In genomic region chr3:21326704-21327103, GRCh38 we compare ENCODE assay signal across 17 cellular contexts.
DNase-seq lines count a peak whose midpoint lies in the region; ATAC-seq, FAIRE-seq and TF ChIP-seq lines count a peak whose summit lies in the region.
"Had no signal": no experiment of that assay in that cellular context is flagged by ENCODE, and none has a peak within 500 bp of the region (broad histone marks: within the 10 kb centered on the region; RNA-seq: fewer than 3 reads in every experiment).

No MANE protein-coding gene starts in this region.

- no peak for TF ChIP-seq CTCF in AG04449 (IDR thresholded peaks at IDR 0.05; ENCODE audit: insufficient read depth, low read length, missing control alignments)
- no peak for TF ChIP-seq CTCF in OCI-LY3 (IDR thresholded peaks at IDR 0.05; ENCODE audit: low read depth, low read length)
- TF ChIP-seq CTCF in H1 (IDR thresholded peaks at IDR 0.05; ENCODE audit: control extremely low read depth in 1 of 3, insufficient read depth in 1 of 3, low read depth in 1 of 3, low read length in 3 of 3): no peak
- no peak for TF ChIP-seq CTCF in nephron progenitor cell (IDR thresholded peaks at IDR 0.05)
- no peak for TF ChIP-seq CTCF in CD4-positive, alpha-beta T cell (IDR thresholded peaks at IDR 0.05)

- H3K23me2 ChIP-seq in H1 (ENCODE audit: low read depth, low read length): no peaks in the 10 kb centered on the region

- POLR2A ChIA-PET in AG04449 (lab: Yijun Ruan, JAX): no interaction called here
- POLR2A ChIA-PET in H1 (lab: Charles Lee; ENCODE audit: partially characterized antibody): no interaction called here
- POLR2A ChIA-PET in CD4-positive, alpha-beta T cell (lab: Charles Lee): no interaction called here

- TF ChIP-seq EP300 in H1 (IDR thresholded peaks at IDR 0.05; ENCODE audit: borderline replicate concordance in 1 of 2, low read depth in 2 of 2, low read length in 2 of 2): no peak

- H3K56ac ChIP-seq in H1 (replicated peaks; ENCODE audit: insufficient read length, low read depth, low read length): no peak overlapping the region

- H4K91ac ChIP-seq in H1 (replicated peaks; ENCODE audit: insufficient read length, low read length): no peak overlapping the region

- H3K14ac ChIP-seq in H1 (ENCODE audit: insufficient read length): no peak overlapping the region

- H4K20me1 ChIP-seq in OCI-LY3 (ENCODE audit: insufficient read depth, low read length): no peaks in the 10 kb centered on the region
- no peaks in the 10 kb centered on the region for H4K20me1 ChIP-seq in H1 (replicated peaks in 1 of 2; ENCODE audit: control insufficient read depth in 1 of 2, insufficient read depth in 2 of 2, low read length in 2 of 2)

- no peak overlapping the region for H3K9ac ChIP-seq in OCI-LY3 (ENCODE audit: low read length)
- no peak overlapping the region for H3K9ac ChIP-seq in H1 (replicated peaks in 1 of 4; ENCODE audit: extremely low read depth in 1 of 4, low read depth in 3 of 4, low read length in 3 of 4)

- TF ChIP-seq RAD21 in H1 (IDR thresholded peaks at IDR 0.05 in 1 of 2, conservative IDR thresholded peaks at IDR 0.05 in 1 of 2; ENCODE audit: low read depth in 2 of 2, low read length in 2 of 2): no peak

- H3K27ac ChIP-seq in OCI-LY3 (ENCODE audit: low read length) (no peak overlapping the region), H1 (ENCODE audit: low read depth, low read length) (no peak overlapping the region), mesodermal cell (ENCODE audit: low read depth, low read length, severe bottlenecking) (peak overlapping the region; percentile 82)
- no peak overlapping the region for H3K27ac ChIP-seq in CD4-positive, alpha-beta T cell (ENCODE audit: low read depth, low read length)
- H3K27ac ChIP-seq: SJCRH30, vagina had no signal

- H3K4me3 ChIP-seq in AG04449 (ENCODE audit: low read depth, low read length) (no peak overlapping the region), OCI-LY3 (ENCODE audit: low read length) (no peak overlapping the region), H1 (ENCODE audit: extremely low read depth in 1 of 4, insufficient read depth in 2 of 4, low read depth in 3 of 4, low read length in 4 of 4) (no peak overlapping the region), mesodermal cell (ENCODE audit: extremely low read depth, insufficient read depth, low read length, poor library complexity, severe bottlenecking) (no peak overlapping the region)
- H3K4me3 ChIP-seq: SJCRH30, vagina had no signal

- TF ChIP-seq POLR2A in H1 (IDR thresholded peaks at IDR 0.05; ENCODE audit: control extremely low read depth in 1 of 2, low read depth in 2 of 2, low read length in 2 of 2): no peak

- no peaks in the 10 kb centered on the region for H3K4me1 Mint-ChIP-seq in nephron progenitor cell
- H3K4me1 Mint-ChIP-seq in CD4-positive, alpha-beta T cell (ENCODE audit: low read depth): peaks cover 12% of the 10 kb centered on the region

- H2AFZ ChIP-seq in OCI-LY3 (ENCODE audit: low read depth, low read length): peak overlapping the region; percentile 44
- H2AFZ ChIP-seq in H1 (ENCODE audit: low read length): no peak overlapping the region; the same call in 1 of the 2 replicates

- H2BK5ac ChIP-seq in H1 (ENCODE audit: low read depth, low read length): no peak overlapping the region

- no peaks in the 10 kb centered on the region for H3K79me1 ChIP-seq in H1 (ENCODE audit: low read depth, low read length)

- H4K8ac ChIP-seq in H1 (ENCODE audit: extremely low read depth, insufficient read depth, low read length): no peak overlapping the region

- H2BK15ac ChIP-seq in H1 (ENCODE audit: low read length): no peak overlapping the region

- no peak overlapping the region for H4K5ac ChIP-seq in H1 (ENCODE audit: insufficient read length, low read depth, low read length)

- FAIRE-seq in H1 (lab: Jason Lieb, UNC): no peak

- H3K27me3 ChIP-seq in OCI-LY3 (ENCODE audit: low read depth, low read length) (no peaks in the 10 kb centered on the region), H1 (replicated peaks in 1 of 4; ENCODE audit: control insufficient read depth in 3 of 4, extremely low read depth in 1 of 4, insufficient read depth in 3 of 4, low read length in 3 of 4) (no peaks in the 10 kb centered on the region)
- no peaks in the 10 kb centered on the region for H3K27me3 ChIP-seq in CD4-positive, alpha-beta T cell (ENCODE audit: control insufficient read depth, insufficient read depth, low read length)
- H3K27me3 ChIP-seq: SJCRH30, vagina had no signal

- H2BK20ac ChIP-seq in H1 (ENCODE audit: low read length): no peak overlapping the region

- no peak for ATAC-seq in HG03025 (IDR thresholded peaks at IDR 0.05; ENCODE audit: low FRiP score, unreplicated experiment)
- ATAC-seq in CD4-positive, alpha-beta T cell (ENCODE audit: poor library complexity): no peak
- ATAC-seq: activated CD4-positive, CD25-positive, alpha-beta regulatory T cell treated with anti-CD3 and anti-CD28 coated beads, Interleukin-2, amount 50 U/mL, for 24 hours; sciatic nerve had no signal

- H3K4me2 ChIP-seq in OCI-LY3 (ENCODE audit: low read length) (no peak overlapping the region), H1 (ENCODE audit: insufficient read depth in 1 of 2, low read depth in 2 of 2, low read length in 2 of 2) (no peak overlapping the region)

- no peaks in the 10 kb centered on the region for H3K9me3 Mint-ChIP-seq in nephron progenitor cell
- peaks cover 6% of the 10 kb centered on the region for H3K9me3 Mint-ChIP-seq in CD4-positive, alpha-beta T cell

- DNase-seq in AG04449 (ENCODE audit: low read depth, low spot score) (peak; percentile 29), H1 (ENCODE audit: low read depth in 1 of 2, low spot score in 2 of 2) (no peak), nephron progenitor cell (no peak), germinal center (ENCODE audit: low spot score) (no peak)
- no peak for DNase-seq in CD4-positive, alpha-beta T cell
- DNase-seq: dermis blood vessel endothelial cell, hippocampal formation, NCI-H1930, NCI-H526, SJCRH30 had no signal

- H3K9me3 ChIP-seq in OCI-LY3 (ENCODE audit: insufficient read depth, low read length): no peaks in the 10 kb centered on the region
- H3K9me3 ChIP-seq in H1 (ENCODE audit: insufficient read depth in 2 of 2, low read depth in 1 of 2, low read length in 1 of 2): no peaks in the 10 kb centered on the region
- no peaks in the 10 kb centered on the region for H3K9me3 ChIP-seq in mesodermal cell (ENCODE audit: control insufficient read depth, low read length)
- H3K9me3 ChIP-seq in CD4-positive, alpha-beta T cell (ENCODE audit: control insufficient read depth, low read length): no peaks in the 10 kb centered on the region
- H3K9me3 ChIP-seq: SJCRH30, vagina had no signal

- peaks cover 19% of the 10 kb centered on the region for H3K4me1 ChIP-seq in OCI-LY3 (ENCODE audit: low read length)
- H3K4me1 ChIP-seq in H1 (replicated peaks in 1 of 4; ENCODE audit: control insufficient read depth in 3 of 4, insufficient read depth in 4 of 4, low read length in 3 of 4): no peaks in the 10 kb centered on the region
- peaks cover 10% of the 10 kb centered on the region for H3K4me1 ChIP-seq in mesodermal cell (ENCODE audit: control insufficient read depth, insufficient read depth, low read length, poor library complexity, severe bottlenecking)
- H3K4me1 ChIP-seq: SJCRH30, vagina had no signal

- H3K4ac ChIP-seq in H1 (replicated peaks; ENCODE audit: insufficient read length, low read depth, low read length): no peak overlapping the region

- no peak overlapping the region for H2AK5ac ChIP-seq in H1 (ENCODE audit: low read depth, low read length)

- no peak overlapping the region for H3K23ac ChIP-seq in H1 (ENCODE audit: insufficient read length)

- no peaks in the 10 kb centered on the region for H3K27me3 Mint-ChIP-seq in nephron progenitor cell (ENCODE audit: low read depth, poor library complexity)
- H3K27me3 Mint-ChIP-seq in CD4-positive, alpha-beta T cell: no peaks in the 10 kb centered on the region

- intact Hi-C loops in CD4-positive, alpha-beta T cell (cut with DNase I, micrococcal nuclease): no loop called here

- H3K4me3 Mint-ChIP-seq in nephron progenitor cell: no peak overlapping the region
- H3K4me3 Mint-ChIP-seq in CD4-positive, alpha-beta T cell: no peak overlapping the region

- 90% methylated on average over 2 of the region's 2 CpGs; no CpG with 5 or more reads in 1 of the 2 experiments for WGBS in H1 (ENCODE audit: extremely low coverage in 1 of 2, insufficient coverage in 1 of 2, insufficient read length in 1 of 2, insufficient replicate concordance in 2 of 2, low coverage in 1 of 2, low lambda C conversion rate in 2 of 2, missing lambda C conversion rate in 1 of 2), 2 experiments
- WGBS in mesodermal cell (ENCODE audit: insufficient coverage in 2 of 2), 2 experiments: no CpG with 5 or more reads among the region's 2 CpGs

- H3K18ac ChIP-seq in H1 (ENCODE audit: extremely low read depth, low read length): no peak overlapping the region

- H3K36me3 ChIP-seq in OCI-LY3 (replicated peaks; ENCODE audit: low read depth, low read length) (no peaks in the 10 kb centered on the region), H1 (ENCODE audit: control insufficient read depth in 2 of 4, insufficient read depth in 4 of 4, low read length in 3 of 4) (no peaks in the 10 kb centered on the region), mesodermal cell (ENCODE audit: control insufficient read depth, insufficient read depth, low read length) (no peaks in the 10 kb centered on the region)
- H3K36me3 ChIP-seq: SJCRH30, vagina had no signal

- H3K36me3 Mint-ChIP-seq in nephron progenitor cell (ENCODE audit: low read depth): no peaks in the 10 kb centered on the region
- H3K36me3 Mint-ChIP-seq in CD4-positive, alpha-beta T cell (ENCODE audit: low read depth): no peaks in the 10 kb centered on the region

- H3K79me2 ChIP-seq in OCI-LY3 (ENCODE audit: low read length) (no peaks in the 10 kb centered on the region), H1 (ENCODE audit: control insufficient read depth in 1 of 2, insufficient read depth in 2 of 2, low read length in 2 of 2) (no peaks in the 10 kb centered on the region)

- no peak overlapping the region for H2BK12ac ChIP-seq in H1 (ENCODE audit: low read depth, low read length)

- no peak overlapping the region for H3K27ac Mint-ChIP-seq in nephron progenitor cell
- H3K27ac Mint-ChIP-seq in CD4-positive, alpha-beta T cell: no peak overlapping the region
- H3K27ac Mint-ChIP-seq: activated T-helper 2 cell treated with anti-CD3 and anti-CD28 coated beads, Interferon-gamma antibody, Interleukin-2, Interleukin-4, amounts not matched to agents 10 μg/mL and 5 μg/mL and 100 μg/mL, durations not matched to agents 14 hours and 24 hours and 36 hours had no signal

- CTCF ChIA-PET in AG04449 (lab: Yijun Ruan, JAX): interaction anchor here (1.3 kb wide), 1 partner anchor 10 kb away, joined by 3 read pairs; no protein-coding TSS in a partner anchor
- CTCF ChIA-PET in H1 (lab: Charles Lee; ENCODE audit: partially characterized antibody): no interaction called here
- CTCF ChIA-PET in CD4-positive, alpha-beta T cell (lab: Charles Lee): no interaction called here

- H2BK120ac ChIP-seq in H1 (replicated peaks; ENCODE audit: low read depth, low read length): no peak overlapping the region

TF ChIP-seq in H1, 55 proteins besides CTCF, POLR2A, EP300 and RAD21 (continues in another document):
- no peak for TF ChIP-seq NRF1 (IDR thresholded peaks at IDR 0.05; ENCODE audit: low read depth, low read length)
- no peak for TF ChIP-seq SP2 (IDR thresholded peaks at IDR 0.05; ENCODE audit: low read length)
- TF ChIP-seq SP4 (IDR thresholded peaks at IDR 0.05; ENCODE audit: low read length): no peak
- peak; percentile 59; the same call in 1 of the 2 replicates for TF ChIP-seq JUND (IDR thresholded peaks at IDR 0.05; ENCODE audit: low read length)
